Comparison of ENCODE assay signal across 1 cellular context in genomic region chr10:127308031-127308430, GRCh38.
TF ChIP-seq lines count a peak whose summit lies in the region.

No MANE protein-coding gene starts in this region.

TF ChIP-seq in GM23338, 12 proteins besides CTCF, POLR2A, EP300 and RAD21:
- TF ChIP-seq, protein P1, sequence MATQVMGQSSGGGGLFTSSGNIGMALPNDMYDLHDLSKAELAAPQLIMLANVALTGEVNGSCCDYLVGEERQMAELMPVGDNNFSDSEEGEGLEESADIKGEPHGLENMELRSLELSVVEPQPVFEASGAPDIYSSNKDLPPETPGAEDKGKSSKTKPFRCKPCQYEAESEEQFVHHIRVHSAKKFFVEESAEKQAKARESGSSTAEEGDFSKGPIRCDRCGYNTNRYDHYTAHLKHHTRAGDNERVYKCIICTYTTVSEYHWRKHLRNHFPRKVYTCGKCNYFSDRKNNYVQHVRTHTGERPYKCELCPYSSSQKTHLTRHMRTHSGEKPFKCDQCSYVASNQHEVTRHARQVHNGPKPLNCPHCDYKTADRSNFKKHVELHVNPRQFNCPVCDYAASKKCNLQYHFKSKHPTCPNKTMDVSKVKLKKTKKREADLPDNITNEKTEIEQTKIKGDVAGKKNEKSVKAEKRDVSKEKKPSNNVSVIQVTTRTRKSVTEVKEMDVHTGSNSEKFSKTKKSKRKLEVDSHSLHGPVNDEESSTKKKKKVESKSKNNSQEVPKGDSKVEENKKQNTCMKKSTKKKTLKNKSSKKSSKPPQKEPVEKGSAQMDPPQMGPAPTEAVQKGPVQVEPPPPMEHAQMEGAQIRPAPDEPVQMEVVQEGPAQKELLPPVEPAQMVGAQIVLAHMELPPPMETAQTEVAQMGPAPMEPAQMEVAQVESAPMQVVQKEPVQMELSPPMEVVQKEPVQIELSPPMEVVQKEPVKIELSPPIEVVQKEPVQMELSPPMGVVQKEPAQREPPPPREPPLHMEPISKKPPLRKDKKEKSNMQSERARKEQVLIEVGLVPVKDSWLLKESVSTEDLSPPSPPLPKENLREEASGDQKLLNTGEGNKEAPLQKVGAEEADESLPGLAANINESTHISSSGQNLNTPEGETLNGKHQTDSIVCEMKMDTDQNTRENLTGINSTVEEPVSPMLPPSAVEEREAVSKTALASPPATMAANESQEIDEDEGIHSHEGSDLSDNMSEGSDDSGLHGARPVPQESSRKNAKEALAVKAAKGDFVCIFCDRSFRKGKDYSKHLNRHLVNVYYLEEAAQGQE (IDR thresholded peaks at IDR 0.05; ENCODE audit: unreplicated experiment) = no peak
- TF ChIP-seq EZH2phosphoT487 (IDR thresholded peaks at IDR 0.05; ENCODE audit: unreplicated experiment) = no peak
- no peak for TF ChIP-seq STAT1 (IDR thresholded peaks at IDR 0.05; ENCODE audit: unreplicated experiment)
- TF ChIP-seq EZH2 (IDR thresholded peaks at IDR 0.05; ENCODE audit: low read depth, unreplicated experiment) = no peak
- no peak for TF ChIP-seq NANOG (IDR thresholded peaks at IDR 0.05; ENCODE audit: borderline replicate concordance)
- no peak for TF ChIP-seq ZNF331 (CRISPR knock-in tag; IDR thresholded peaks at IDR 0.05; ENCODE audit: low read depth)
- TF ChIP-seq, protein P2, sequence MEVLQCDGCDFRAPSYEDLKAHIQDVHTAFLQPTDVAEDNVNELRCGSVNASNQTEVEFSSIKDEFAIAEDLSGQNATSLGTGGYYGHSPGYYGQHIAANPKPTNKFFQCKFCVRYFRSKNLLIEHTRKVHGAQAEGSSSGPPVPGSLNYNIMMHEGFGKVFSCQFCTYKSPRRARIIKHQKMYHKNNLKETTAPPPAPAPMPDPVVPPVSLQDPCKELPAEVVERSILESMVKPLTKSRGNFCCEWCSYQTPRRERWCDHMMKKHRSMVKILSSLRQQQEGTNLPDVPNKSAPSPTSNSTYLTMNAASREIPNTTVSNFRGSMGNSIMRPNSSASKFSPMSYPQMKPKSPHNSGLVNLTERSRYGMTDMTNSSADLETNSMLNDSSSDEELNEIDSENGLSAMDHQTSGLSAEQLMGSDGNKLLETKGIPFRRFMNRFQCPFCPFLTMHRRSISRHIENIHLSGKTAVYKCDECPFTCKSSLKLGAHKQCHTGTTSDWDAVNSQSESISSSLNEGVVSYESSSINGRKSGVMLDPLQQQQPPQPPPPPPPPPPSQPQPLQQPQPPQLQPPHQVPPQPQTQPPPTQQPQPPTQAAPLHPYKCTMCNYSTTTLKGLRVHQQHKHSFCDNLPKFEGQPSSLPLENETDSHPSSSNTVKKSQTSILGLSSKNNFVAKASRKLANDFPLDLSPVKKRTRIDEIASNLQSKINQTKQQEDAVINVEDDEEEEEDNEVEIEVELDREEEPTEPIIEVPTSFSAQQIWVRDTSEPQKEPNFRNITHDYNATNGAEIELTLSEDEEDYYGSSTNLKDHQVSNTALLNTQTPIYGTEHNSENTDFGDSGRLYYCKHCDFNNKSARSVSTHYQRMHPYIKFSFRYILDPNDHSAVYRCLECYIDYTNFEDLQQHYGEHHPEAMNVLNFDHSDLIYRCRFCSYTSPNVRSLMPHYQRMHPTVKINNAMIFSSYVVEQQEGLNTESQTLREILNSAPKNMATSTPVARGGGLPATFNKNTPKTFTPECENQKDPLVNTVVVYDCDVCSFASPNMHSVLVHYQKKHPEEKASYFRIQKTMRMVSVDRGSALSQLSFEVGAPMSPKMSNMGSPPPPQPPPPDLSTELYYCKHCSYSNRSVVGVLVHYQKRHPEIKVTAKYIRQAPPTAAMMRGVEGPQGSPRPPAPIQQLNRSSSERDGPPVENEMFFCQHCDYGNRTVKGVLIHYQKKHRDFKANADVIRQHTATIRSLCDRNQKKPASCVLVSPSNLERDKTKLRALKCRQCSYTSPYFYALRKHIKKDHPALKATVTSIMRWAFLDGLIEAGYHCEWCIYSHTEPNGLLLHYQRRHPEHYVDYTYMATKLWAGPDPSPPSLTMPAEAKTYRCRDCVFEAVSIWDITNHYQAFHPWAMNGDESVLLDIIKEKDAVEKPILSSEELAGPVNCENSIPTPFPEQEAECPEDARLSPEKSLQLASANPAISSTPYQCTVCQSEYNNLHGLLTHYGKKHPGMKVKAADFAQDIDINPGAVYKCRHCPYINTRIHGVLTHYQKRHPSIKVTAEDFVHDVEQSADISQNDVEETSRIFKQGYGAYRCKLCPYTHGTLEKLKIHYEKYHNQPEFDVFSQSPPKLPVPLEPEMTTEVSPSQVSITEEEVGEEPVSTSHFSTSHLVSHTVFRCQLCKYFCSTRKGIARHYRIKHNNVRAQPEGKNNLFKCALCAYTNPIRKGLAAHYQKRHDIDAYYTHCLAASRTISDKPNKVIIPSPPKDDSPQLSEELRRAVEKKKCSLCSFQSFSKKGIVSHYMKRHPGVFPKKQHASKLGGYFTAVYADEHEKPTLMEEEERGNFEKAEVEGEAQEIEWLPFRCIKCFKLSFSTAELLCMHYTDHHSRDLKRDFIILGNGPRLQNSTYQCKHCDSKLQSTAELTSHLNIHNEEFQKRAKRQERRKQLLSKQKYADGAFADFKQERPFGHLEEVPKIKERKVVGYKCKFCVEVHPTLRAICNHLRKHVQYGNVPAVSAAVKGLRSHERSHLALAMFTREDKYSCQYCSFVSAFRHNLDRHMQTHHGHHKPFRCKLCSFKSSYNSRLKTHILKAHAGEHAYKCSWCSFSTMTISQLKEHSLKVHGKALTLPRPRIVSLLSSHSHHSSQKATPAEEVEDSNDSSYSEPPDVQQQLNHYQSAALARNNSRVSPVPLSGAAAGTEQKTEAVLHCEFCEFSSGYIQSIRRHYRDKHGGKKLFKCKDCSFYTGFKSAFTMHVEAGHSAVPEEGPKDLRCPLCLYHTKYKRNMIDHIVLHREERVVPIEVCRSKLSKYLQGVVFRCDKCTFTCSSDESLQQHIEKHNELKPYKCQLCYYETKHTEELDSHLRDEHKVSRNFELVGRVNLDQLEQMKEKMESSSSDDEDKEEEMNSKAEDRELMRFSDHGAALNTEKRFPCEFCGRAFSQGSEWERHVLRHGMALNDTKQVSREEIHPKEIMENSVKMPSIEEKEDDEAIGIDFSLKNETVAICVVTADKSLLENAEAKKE (CRISPR knock-in tag; IDR thresholded peaks at IDR 0.05) = no peak
- TF ChIP-seq POLR2AphosphoS5 (IDR thresholded peaks at IDR 0.05; ENCODE audit: low read depth) = no peak
- TF ChIP-seq CREB1 (CRISPR knock-in tag; IDR thresholded peaks at IDR 0.05; ENCODE audit: low read depth) = no peak
- TF ChIP-seq, protein P3, sequence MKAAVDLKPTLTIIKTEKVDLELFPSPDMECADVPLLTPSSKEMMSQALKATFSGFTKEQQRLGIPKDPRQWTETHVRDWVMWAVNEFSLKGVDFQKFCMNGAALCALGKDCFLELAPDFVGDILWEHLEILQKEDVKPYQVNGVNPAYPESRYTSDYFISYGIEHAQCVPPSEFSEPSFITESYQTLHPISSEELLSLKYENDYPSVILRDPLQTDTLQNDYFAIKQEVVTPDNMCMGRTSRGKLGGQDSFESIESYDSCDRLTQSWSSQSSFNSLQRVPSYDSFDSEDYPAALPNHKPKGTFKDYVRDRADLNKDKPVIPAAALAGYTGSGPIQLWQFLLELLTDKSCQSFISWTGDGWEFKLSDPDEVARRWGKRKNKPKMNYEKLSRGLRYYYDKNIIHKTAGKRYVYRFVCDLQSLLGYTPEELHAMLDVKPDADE (IDR thresholded peaks at IDR 0.05) = no peak
- no peak for TF ChIP-seq ZNF114 (CRISPR knock-in tag; IDR thresholded peaks at IDR 0.05)
- TF ChIP-seq JUNB (IDR thresholded peaks at IDR 0.05; ENCODE audit: unreplicated experiment) = no peak
TF ChIP-seq in GM23338: peak in this region for 0.
